Comparison of ENCODE assay signal across 1 cellular context in the genomic region with DNA sequence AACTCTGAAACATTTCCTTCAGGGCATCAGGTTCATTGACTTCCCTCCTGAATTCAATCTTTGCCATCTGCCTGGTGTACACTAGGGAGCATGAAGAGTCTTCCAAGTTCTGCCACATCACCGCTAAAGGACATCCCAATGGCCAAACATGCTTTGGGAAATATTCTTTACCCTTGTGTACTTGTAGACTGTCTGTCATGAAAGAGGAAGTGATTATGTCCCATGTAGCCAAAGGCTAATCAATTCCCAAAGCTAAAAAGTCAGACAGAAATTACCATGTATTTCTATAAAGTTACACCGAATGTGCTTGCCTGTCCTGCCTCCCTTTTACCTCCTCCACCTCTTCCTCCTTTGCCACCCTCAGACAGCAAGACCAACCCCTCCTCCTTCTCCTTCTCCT.
TF ChIP-seq lines count a peak whose summit lies in the region.

No MANE protein-coding gene starts in this region.

TF ChIP-seq in endothelial cell of umbilical vein, 7 proteins besides CTCF, POLR2A, EP300 and RAD21 (continued from another document):
- TF ChIP-seq, protein P1, sequence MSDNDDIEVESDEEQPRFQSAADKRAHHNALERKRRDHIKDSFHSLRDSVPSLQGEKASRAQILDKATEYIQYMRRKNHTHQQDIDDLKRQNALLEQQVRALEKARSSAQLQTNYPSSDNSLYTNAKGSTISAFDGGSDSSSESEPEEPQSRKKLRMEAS (IDR thresholded peaks at IDR 0.05; ENCODE audit: insufficient read depth, insufficient read length) = no peak
- TF ChIP-seq POLR2AphosphoS5 (IDR thresholded peaks at IDR 0.05; ENCODE audit: insufficient read depth, low read depth, low read length) = no peak
- TF ChIP-seq JUN (IDR thresholded peaks at IDR 0.05; ENCODE audit: borderline replicate concordance, insufficient read depth, insufficient read length, low read depth) = no peak
